Comparison of ENCODE assay signal across 14 cellular contexts in genomic region chr1:39507230-39507928, GRCh38. TPM values are rescaled to one million over a fixed set of nuclear protein-coding genes. Genes with fewer than 3 reads are reported as not detected.
A peak's percentile ranks its signal among the peaks of the same experiment; 100 is the strongest.
DNase-seq lines count a peak whose midpoint lies in the region; ATAC-seq and TF ChIP-seq lines count a peak whose summit lies in the region.
"Had no signal": no experiment of that assay in that cellular context is flagged by ENCODE, and none has a peak within 500 bp of the region (broad histone marks: within the 10 kb centered on the region; RNA-seq: fewer than 3 reads in every experiment).

No MANE protein-coding gene starts in this region.

- no peaks in the 10 kb centered on the region for H3K36me3 ChIP-seq in A673 (ENCODE audit: insufficient read depth, low read length, poor library complexity, severe bottlenecking)
- H3K36me3 ChIP-seq in Panc1 (ENCODE audit: control insufficient read depth, insufficient read depth, low read length): no peaks in the 10 kb centered on the region
- no peaks in the 10 kb centered on the region for H3K36me3 ChIP-seq in left ventricle myocardium inferior
- H3K36me3 ChIP-seq in stomach: no peaks in the 10 kb centered on the region
- H3K36me3 ChIP-seq: esophagus squamous epithelium, tibial nerve had no signal

- H3K27me3 ChIP-seq in A673 (replicated peaks; ENCODE audit: insufficient read depth, low read depth, low read length, poor library complexity) (no peaks in the 10 kb centered on the region), Panc1 (ENCODE audit: control insufficient read depth, insufficient read depth, low read length) (no peaks in the 10 kb centered on the region), left ventricle myocardium inferior (ENCODE audit: low read depth) (no peaks in the 10 kb centered on the region), stomach (peaks cover 0 to 4% (median 0%) of the 10 kb centered on the region in 3 donors)
- H3K27me3 ChIP-seq: tibial nerve had no signal

- H3K9me3 ChIP-seq in A673 (ENCODE audit: low read depth, low read length, poor library complexity, severe bottlenecking) (no peaks in the 10 kb centered on the region), Panc1 (ENCODE audit: control insufficient read depth, insufficient read depth, low read depth, low read length) (no peaks in the 10 kb centered on the region), left ventricle myocardium inferior (replicated peaks) (no peaks in the 10 kb centered on the region), stomach (no peaks in the 10 kb centered on the region)
- H3K9me3 ChIP-seq: esophagus squamous epithelium, tibial nerve had no signal

- intact Hi-C loops in A673 (cut with micrococcal nuclease; ENCODE audit: unreplicated experiment): loop anchor here (5.0 kb wide), 1 partner anchor 215 kb away; no protein-coding TSS in a partner anchor
- intact Hi-C loops in Panc1 (cut with micrococcal nuclease; ENCODE audit: unreplicated experiment): no loop called here
- intact Hi-C loops in left ventricle myocardium inferior (cut with micrococcal nuclease): no loop called here
- intact Hi-C loops in stomach (cut with DNase I; ENCODE audit: low total_unique reads): no loop called here

- 79 to 87% (median 82%) methylated on average over 11 to 14 of the region's 14 CpGs for WGBS in stomach, 5 donors

- ATAC-seq in Panc1: peak; percentile 75
- no peak for ATAC-seq in HG02884 (IDR thresholded peaks at IDR 0.05; ENCODE audit: unreplicated experiment)
- ATAC-seq in GM18502 (IDR thresholded peaks at IDR 0.05; ENCODE audit: poor library complexity, unreplicated experiment): no peak

- peak; percentile 52 for TF ChIP-seq CTCF in A673 (conservative IDR thresholded peaks at IDR 0.05; ENCODE audit: low read depth, low read length)
- TF ChIP-seq CTCF in GM12875 (IDR thresholded peaks at IDR 0.05; ENCODE audit: borderline replicate concordance, insufficient read depth, low read depth, low read length): peak; percentile 27; the same call in 1 of the 2 replicates
- peak; percentile 74 for TF ChIP-seq CTCF in Panc1 (IDR thresholded peaks at IDR 0.05)
- peak; percentile 42 for TF ChIP-seq CTCF in foreskin fibroblast (IDR thresholded peaks at IDR 0.05; ENCODE audit: low read depth, low read length)
- no peak for TF ChIP-seq CTCF in left ventricle myocardium inferior (IDR thresholded peaks at IDR 0.05; ENCODE audit: borderline replicate concordance)
- TF ChIP-seq CTCF in stomach (IDR thresholded peaks at IDR 0.05): no peak

- TF ChIP-seq EP300 in stomach (IDR thresholded peaks at IDR 0.05): no peak

- H3K4me1 ChIP-seq in A673 (ENCODE audit: insufficient read depth, low read length, poor library complexity, severe bottlenecking) (no peaks in the 10 kb centered on the region), Panc1 (ENCODE audit: control insufficient read depth, insufficient read depth, low read length) (no peaks in the 10 kb centered on the region), left ventricle myocardium inferior (peaks cover 15% of the 10 kb centered on the region), stomach (peaks cover 0 to 7% (median 3%) of the 10 kb centered on the region in 4 donors)
- H3K4me1 ChIP-seq: tibial nerve had no signal

- no peak for TF ChIP-seq POLR2A in stomach (IDR thresholded peaks at IDR 0.05)

- POLR2A ChIA-PET in A673 (lab: Charles Lee; ENCODE audit: low non-redundant PET) (no interaction called here), Panc1 (lab: Charles Lee) (no interaction called here)

- no peak overlapping the region for H3K27ac ChIP-seq in A673 (ENCODE audit: low read depth, low read length, poor library complexity, severe bottlenecking)
- no peak overlapping the region for H3K27ac ChIP-seq in Panc1 (ENCODE audit: low read length)
- no peak overlapping the region for H3K27ac ChIP-seq in left ventricle myocardium inferior (replicated peaks)
- H3K27ac ChIP-seq in stomach: no peak overlapping the region
- H3K27ac ChIP-seq: esophagus squamous epithelium, tibial nerve had no signal

- in situ Hi-C loops in Panc1 (cut with HindIII; ENCODE audit: low pct_unique_long_range_greater_than_20kb, low sequenced_read_pairs): no loop called here

- DNase-seq in A673 (ENCODE audit: low spot score) (peak; percentile 47), Panc1 (ENCODE audit: low read depth, low spot score) (no peak), foreskin fibroblast (peak in 1 of 2 donors; percentile 48), left ventricle myocardium inferior (no peak), stomach (no peak)
- DNase-seq: activated naive CD4-positive, alpha-beta T cell treated with anti-CD3 and anti-CD28 coated beads for 36 hours; esophagus squamous epithelium; NCI-H2171; stimulated activated CD4-positive, alpha-beta T cell treated with anti-CD3 and anti-CD28 coated beads, Interleukin-2, amount 100 ng/mL, for 24 hours had no signal

- CTCF ChIA-PET in A673 (lab: Charles Lee): no interaction called here
- CTCF ChIA-PET in Panc1 (lab: Charles Lee): no interaction called here

- H3K4me3 ChIP-seq in A673 (ENCODE audit: low read depth, low read length, poor library complexity, severe bottlenecking) (no peak overlapping the region), GM12875 (ENCODE audit: low read depth, low read length) (no peak overlapping the region), Panc1 (ENCODE audit: low read depth in 2 of 2, low read length in 2 of 2) (no peak overlapping the region), foreskin fibroblast (ENCODE audit: low read depth in 1 of 2, low read length in 2 of 2) (no peak overlapping the region), left ventricle myocardium inferior (no peak overlapping the region), stomach (no peak overlapping the region)
- H3K4me3 ChIP-seq: esophagus squamous epithelium, tibial nerve had no signal

- BruUV-seq in A673 (replicated peaks; lab: Mats Ljungman, UMichigan): no TSS peak
- BruUV-seq in Panc1 (replicated peaks; lab: Mats Ljungman, UMichigan): no TSS peak

RNA-seq across cellular contexts. Expression of gene BMP8A, which starts 15.9 kb away (rescaled TPM):
- total RNA-seq in A673 (2021) (not detected in 2 replicates), Panc1 (2021; ENCODE audit: unreplicated experiment) (0.54 TPM), left ventricle myocardium inferior (0.16 TPM), stomach (not detected)
- polyA plus RNA-seq in Panc1 (2012; ENCODE audit: insufficient read length): not detected
- not detected for polyA plus RNA-seq in stomach
- total RNA-seq: activated naive CD4-positive, alpha-beta T cell treated with anti-CD3 and anti-CD28 coated beads for 36 hours; CD4-positive, alpha-beta memory T cell had no signal
- polyA plus RNA-seq: CD4-positive, alpha-beta memory T cell had no signal

Comparison
In these comparisons a context has a peak if more than half of its experiments do, and no peak if none do; other contexts are left out.
1. CTCF ChIP-seq: peak in A673 (single experiment), GM12875 (single experiment), Panc1 (single experiment) and foreskin fibroblast (single experiment); none in left ventricle myocardium inferior (single experiment) and stomach (0 of 7).